In genomic region chr11:44758996-44759395, GRCh38 we compare ENCODE assay signal across 21 cellular contexts.
"Had no signal": no experiment of that assay in that cellular context is flagged by ENCODE, and none has a peak within 500 bp of the region (broad histone marks: within the 10 kb centered on the region; RNA-seq: fewer than 3 reads in every experiment).

No MANE protein-coding gene starts in this region.

- H3K4me2 ChIP-seq: hepatocyte had no signal

- H3K4me3 ChIP-seq: hepatocyte, SK-N-MC, skin epidermis, suprapubic skin had no signal

- H3K4me1 Mint-ChIP-seq: activated naive CD8-positive, alpha-beta T cell treated with anti-CD3 and anti-CD28 coated beads, Interleukin-2, amount 10 ng/mL, durations not matched to agents 7 days and 5 days had no signal

- H2AFZ ChIP-seq: hepatocyte had no signal

- DNase-seq: activated CD4-positive, alpha-beta memory T cell treated with anti-CD3 and anti-CD28 coated beads, Interleukin-2, amount 10 ng/mL, durations not matched to agents 7 days and 5 days; activated CD4-positive, alpha-beta T cell treated with anti-CD3 and anti-CD28 coated beads for 4 hours; activated CD8-positive, alpha-beta memory T cell treated with anti-CD3 and anti-CD28 coated beads, Interleukin-2, amount 10 ng/mL, durations not matched to agents 7 days and 5 days; activated naive CD4-positive, alpha-beta T cell treated with Interleukin-2 at 50 U/mL for 16 hours; activated naive CD8-positive, alpha-beta T cell treated with anti-CD3 and anti-CD28 coated beads, Interleukin-2, amount 10 ng/mL, durations not matched to agents 7 days and 5 days; amygdala; cortex of kidney; midbrain; nephron progenitor cell; nucleus accumbens; retina; trophoblast cell had no signal

- FAIRE-seq: islet of Langerhans had no signal

- H3K36me3 ChIP-seq: suprapubic skin had no signal

- H3K27ac Mint-ChIP-seq: activated CD4-positive, alpha-beta memory T cell treated with anti-CD3 and anti-CD28 coated beads, Interleukin-2, amount 10 ng/mL, durations not matched to agents 7 days and 5 days; activated CD8-positive, alpha-beta memory T cell treated with anti-CD3 and anti-CD28 coated beads, Interleukin-2, amount 10 ng/mL, durations not matched to agents 7 days and 5 days; activated naive CD8-positive, alpha-beta T cell treated with anti-CD3 and anti-CD28 coated beads, Interleukin-2, amount 10 ng/mL, durations not matched to agents 7 days and 5 days; activated T-helper 2 cell treated with anti-CD3 and anti-CD28 coated beads, Interferon-gamma antibody, Interleukin-2, Interleukin-4, amounts not matched to agents 10 μg/mL and 5 μg/mL and 100 μg/mL, durations not matched to agents 14 hours and 24 hours and 36 hours; nephron progenitor cell; stimulated activated naive CD8-positive, alpha-beta T cell treated with anti-CD3 and anti-CD28 coated beads, Interleukin-15, Interleukin-2, amounts not matched to agents 100 ng/mL and 50 ng/mL, for 24 hours; T-helper 2 cell treated with Interferon-gamma antibody and Interleukin-4, amounts not matched to agents 5 μg/mL and 100 μg/mL, for 36 hours; WTC11 had no signal

- H3K27ac ChIP-seq: SK-N-MC, skin epidermis, suprapubic skin had no signal

- H3K27me3 Mint-ChIP-seq: activated CD4-positive, alpha-beta memory T cell treated with anti-CD3 and anti-CD28 coated beads, Interleukin-2, amount 10 ng/mL, durations not matched to agents 7 days and 5 days had no signal

- H3K27me3 ChIP-seq: hepatocyte, suprapubic skin had no signal

- ATAC-seq: activated CD8-positive, alpha-beta memory T cell treated with anti-CD3 and anti-CD28 coated beads, Interleukin-2, amount 10 ng/mL, durations not matched to agents 7 days and 5 days; WTC11 had no signal

- H3K9me3 ChIP-seq: suprapubic skin had no signal

- H3K4me3 Mint-ChIP-seq: activated CD4-positive, alpha-beta memory T cell treated with anti-CD3 and anti-CD28 coated beads, Interleukin-2, amount 10 ng/mL, durations not matched to agents 7 days and 5 days; activated CD8-positive, alpha-beta memory T cell treated with anti-CD3 and anti-CD28 coated beads, Interleukin-2, amount 10 ng/mL, durations not matched to agents 7 days and 5 days; activated naive CD8-positive, alpha-beta T cell treated with anti-CD3 and anti-CD28 coated beads, Interleukin-2, amount 10 ng/mL, durations not matched to agents 7 days and 5 days; nephron progenitor cell; stimulated activated naive CD8-positive, alpha-beta T cell treated with anti-CD3 and anti-CD28 coated beads, Interleukin-15, Interleukin-2, amounts not matched to agents 100 ng/mL and 50 ng/mL, for 24 hours; T-helper 2 cell treated with Interferon-gamma antibody and Interleukin-4, amounts not matched to agents 5 μg/mL and 100 μg/mL, for 36 hours; WTC11 had no signal

- H3K36me3 Mint-ChIP-seq: activated CD8-positive, alpha-beta memory T cell treated with anti-CD3 and anti-CD28 coated beads, Interleukin-2, amount 10 ng/mL, durations not matched to agents 7 days and 5 days had no signal
